ENCODE assay signal across 20 cellular contexts in genomic region chr4:133188433-133189175, GRCh38. TPM values are rescaled to one million over a fixed set of nuclear protein-coding genes. Genes with fewer than 3 reads are reported as not detected.
DNase-seq lines count a peak whose midpoint lies in the region; ATAC-seq, FAIRE-seq and TF ChIP-seq lines count a peak whose summit lies in the region.
"Had no signal": no experiment of that assay in that cellular context is flagged by ENCODE, and none has a peak within 500 bp of the region (broad histone marks: within the 10 kb centered on the region; RNA-seq: fewer than 3 reads in every experiment).

No MANE protein-coding gene starts in this region.

- H3K27ac Mint-ChIP-seq in chondrocyte (ENCODE audit: unreplicated experiment) = no peak overlapping the region
- H3K27ac Mint-ChIP-seq: activated CD4-positive, alpha-beta T cell treated with anti-CD3 and anti-CD28 coated beads, Interleukin-2, amount 10 ng/mL, durations not matched to agents 24 days and 14 days; activated CD8-positive, alpha-beta memory T cell treated with anti-CD3 and anti-CD28 coated beads, Interleukin-2, amount 10 ng/mL, durations not matched to agents 7 days and 5 days; activated naive CD8-positive, alpha-beta T cell treated with anti-CD3 and anti-CD28 coated beads, Interleukin-2, amount 10 ng/mL, durations not matched to agents 7 days and 5 days; activated T-helper 2 cell treated with anti-CD3 and anti-CD28 coated beads, Interferon-gamma antibody, Interleukin-2, Interleukin-4, amounts not matched to agents 10 μg/mL and 5 μg/mL and 100 μg/mL, durations not matched to agents 14 hours and 24 hours and 36 hours; CD4-positive, CD25-positive, alpha-beta regulatory T cell; progenitor cell of endocrine pancreas had no signal

- no peaks in the 10 kb centered on the region for H3K9me3 Mint-ChIP-seq in chondrocyte (ENCODE audit: low read depth)
- H3K9me3 Mint-ChIP-seq: activated CD4-positive, alpha-beta T cell treated with anti-CD3 and anti-CD28 coated beads, Interleukin-2, amount 10 ng/mL, durations not matched to agents 24 days and 14 days; activated naive CD8-positive, alpha-beta T cell treated with anti-CD3 and anti-CD28 coated beads, Interleukin-2, amount 10 ng/mL, durations not matched to agents 7 days and 5 days; activated T-helper 2 cell treated with anti-CD3 and anti-CD28 coated beads, Interferon-gamma antibody, Interleukin-2, Interleukin-4, amounts not matched to agents 10 μg/mL and 5 μg/mL and 100 μg/mL, durations not matched to agents 14 hours and 24 hours and 36 hours had no signal

- DNase-seq in GM12865 (ENCODE audit: low read depth) (peak; percentile 3), H4 (ENCODE audit: low spot score) (peak; percentile 10), OCI-M1 (lab: John Stamatoyannopoulos, UW) (peak; percentile 81), DMS153 (lab: John Stamatoyannopoulos, UW) (no peak), brain microvascular endothelial cell (no peak), chondrocyte (ENCODE audit: low spot score) (no peak)
- DNase-seq: activated CD4-positive, alpha-beta T cell treated with anti-CD3 and anti-CD28 coated beads, Interleukin-2, amount 10 ng/mL, durations not matched to agents 24 days and 14 days; activated CD8-positive, alpha-beta memory T cell treated with anti-CD3 and anti-CD28 coated beads, Interleukin-2, amount 10 ng/mL, durations not matched to agents 7 days and 5 days; activated naive CD8-positive, alpha-beta T cell treated with anti-CD3 and anti-CD28 coated beads, Interleukin-2, amount 10 ng/mL, durations not matched to agents 7 days and 5 days; CD4-positive, CD25-positive, alpha-beta regulatory T cell; left ventricle myocardium inferior; mucosa of descending colon; NCI-H187 treated with DMSO at 0.1 percent for 48 hours; NCI-H510A treated with DMSO at 0.1 percent for 48 hours; stimulated activated naive CD4-positive, alpha-beta T cell had no signal

- H3K27me3 Mint-ChIP-seq in chondrocyte (ENCODE audit: low read depth) = no peaks in the 10 kb centered on the region
- H3K27me3 Mint-ChIP-seq: activated CD4-positive, alpha-beta T cell treated with anti-CD3 and anti-CD28 coated beads, Interleukin-2, amount 10 ng/mL, durations not matched to agents 24 days and 14 days; activated CD8-positive, alpha-beta memory T cell treated with anti-CD3 and anti-CD28 coated beads, Interleukin-2, amount 10 ng/mL, durations not matched to agents 7 days and 5 days; activated naive CD8-positive, alpha-beta T cell treated with anti-CD3 and anti-CD28 coated beads, Interleukin-2, amount 10 ng/mL, durations not matched to agents 7 days and 5 days; CD4-positive, CD25-positive, alpha-beta regulatory T cell; progenitor cell of endocrine pancreas had no signal

- peak; percentile 9 for FAIRE-seq in islet of Langerhans (lab: Jason Lieb, UNC)
- FAIRE-seq: TTC549 had no signal

- in situ Hi-C loops in brain microvascular endothelial cell (cut with HindIII; ENCODE audit: low pct_ligation_motif_present, low sequenced_read_pairs) = no loop called here

- no peak overlapping the region for H3K4me3 ChIP-seq in GM12865 (ENCODE audit: low read depth, low read length)
- H3K4me3 ChIP-seq in brain microvascular endothelial cell (ENCODE audit: low read depth, low read length) = no peak overlapping the region
- H3K4me3 ChIP-seq: left ventricle myocardium inferior, mucosa of descending colon had no signal

- H3K27me3 ChIP-seq in brain microvascular endothelial cell (replicated peaks) = no peaks in the 10 kb centered on the region

- H3K4me1 Mint-ChIP-seq in chondrocyte (ENCODE audit: low read depth) = peaks cover 11% of the 10 kb centered on the region
- H3K4me1 Mint-ChIP-seq: activated CD4-positive, alpha-beta T cell treated with anti-CD3 and anti-CD28 coated beads, Interleukin-2, amount 10 ng/mL, durations not matched to agents 24 days and 14 days; activated CD8-positive, alpha-beta memory T cell treated with anti-CD3 and anti-CD28 coated beads, Interleukin-2, amount 10 ng/mL, durations not matched to agents 7 days and 5 days; activated naive CD8-positive, alpha-beta T cell treated with anti-CD3 and anti-CD28 coated beads, Interleukin-2, amount 10 ng/mL, durations not matched to agents 7 days and 5 days; CD4-positive, CD25-positive, alpha-beta regulatory T cell had no signal

- H3K36me3 Mint-ChIP-seq in chondrocyte (ENCODE audit: low read depth) = peaks cover 4% of the 10 kb centered on the region
- H3K36me3 Mint-ChIP-seq: activated CD8-positive, alpha-beta memory T cell treated with anti-CD3 and anti-CD28 coated beads, Interleukin-2, amount 10 ng/mL, durations not matched to agents 7 days and 5 days; activated naive CD8-positive, alpha-beta T cell treated with anti-CD3 and anti-CD28 coated beads, Interleukin-2, amount 10 ng/mL, durations not matched to agents 7 days and 5 days; CD4-positive, CD25-positive, alpha-beta regulatory T cell had no signal

- H3K36me3 ChIP-seq in brain microvascular endothelial cell (replicated peaks) = no peaks in the 10 kb centered on the region
- H3K36me3 ChIP-seq: left ventricle myocardium inferior had no signal

- no peak for ATAC-seq in HG03095 (IDR thresholded peaks at IDR 0.05; ENCODE audit: unreplicated experiment)
- ATAC-seq: activated CD8-positive, alpha-beta memory T cell treated with anti-CD3 and anti-CD28 coated beads, Interleukin-2, amount 10 ng/mL, durations not matched to agents 7 days and 5 days; mucosa of descending colon had no signal

- TF ChIP-seq CTCF in GM12865 (IDR thresholded peaks at IDR 0.05; ENCODE audit: insufficient read depth, low read depth, low read length, missing control alignments) (no peak), brain microvascular endothelial cell (IDR thresholded peaks at IDR 0.05; ENCODE audit: low read depth, low read length, missing control alignments) (no peak), chondrocyte (IDR thresholded peaks at IDR 0.05) (no peak)

- no peak overlapping the region for H3K27ac ChIP-seq in brain microvascular endothelial cell
- H3K27ac ChIP-seq: left ventricle myocardium inferior had no signal

- H3K4me3 Mint-ChIP-seq in chondrocyte (ENCODE audit: unreplicated experiment) = no peak overlapping the region
- H3K4me3 Mint-ChIP-seq: activated CD4-positive, alpha-beta T cell treated with anti-CD3 and anti-CD28 coated beads, Interleukin-2, amount 10 ng/mL, durations not matched to agents 24 days and 14 days; activated CD8-positive, alpha-beta memory T cell treated with anti-CD3 and anti-CD28 coated beads, Interleukin-2, amount 10 ng/mL, durations not matched to agents 7 days and 5 days; activated naive CD8-positive, alpha-beta T cell treated with anti-CD3 and anti-CD28 coated beads, Interleukin-2, amount 10 ng/mL, durations not matched to agents 7 days and 5 days; CD4-positive, CD25-positive, alpha-beta regulatory T cell had no signal

RNA-seq across cellular contexts. Expression of gene PCDH10, which starts 39.5 kb away (rescaled TPM):
- 4.5 and 5.5 TPM in 2 replicates for total RNA-seq in H4 (2014; rRNA removed; shearing (Covaris generic))
- 30.2 to 69.6 TPM (median 30.5 TPM) in 3 replicates for total RNA-seq in chondrocyte
- total RNA-seq: activated CD4-positive, alpha-beta T cell treated with anti-CD3 and anti-CD28 coated beads, Interleukin-2, amount 10 ng/mL, durations not matched to agents 24 days and 14 days; activated CD8-positive, alpha-beta memory T cell treated with anti-CD3 and anti-CD28 coated beads, Interleukin-2, amount 10 ng/mL, durations not matched to agents 7 days and 5 days; activated naive CD8-positive, alpha-beta T cell treated with anti-CD3 and anti-CD28 coated beads, Interleukin-2, amount 10 ng/mL, durations not matched to agents 7 days and 5 days; CD4-positive, CD25-positive, alpha-beta regulatory T cell had no signal

Comparison
In these comparisons a context has a peak if more than half of its experiments do, and no peak if none do; other contexts are left out.
1. DNase-seq: peak in GM12865 (single experiment), H4 (single experiment) and OCI-M1 (single experiment); none in DMS153 (single experiment), brain microvascular endothelial cell (single experiment) and chondrocyte (single experiment).